In genomic region chr3:164524201-164524600, GRCh38 we compare ENCODE assay signal across 1 cellular context.
TF ChIP-seq lines count a peak whose summit lies in the region.

No MANE protein-coding gene starts in this region.

TF ChIP-seq in HepG2, 621 proteins besides CTCF, POLR2A, EP300 and RAD21 (continued from another document):
- TF ChIP-seq ARID5B (CRISPR knock-in tag; IDR thresholded peaks at IDR 0.05) (peak; percentile 85), MIXL1 (CRISPR knock-in tag; IDR thresholded peaks at IDR 0.05) (0 out of 2 replicates have a peak, but pooled peaks have one; percentile 21), MED1 (CRISPR knock-in tag; IDR thresholded peaks at IDR 0.05) (no peak), HNF4A (CRISPR knock-in tag; IDR thresholded peaks at IDR 0.05) (peak; percentile 80), SOX13 (IDR thresholded peaks at IDR 0.05) (no peak), SOX13 (CRISPR knock-in tag; conservative IDR thresholded peaks at IDR 0.05 in 1 of 2, IDR thresholded peaks at IDR 0.05 in 1 of 2) (peak in 1 of 2 experiments; percentile 34; a peak in 1 of 4 replicates), ZNF234 (CRISPR knock-in tag; conservative IDR thresholded peaks at IDR 0.05) (no peak), ZNF747 (CRISPR knock-in tag; IDR thresholded peaks at IDR 0.05; ENCODE audit: borderline replicate concordance) (no peak), SOX5 (CRISPR knock-in tag; IDR thresholded peaks at IDR 0.05; ENCODE audit: borderline replicate concordance) (peak; percentile 67; the same call in 1 of the 2 replicates), MEF2D (CRISPR knock-in tag; IDR thresholded peaks at IDR 0.05) (peak; percentile 46; the same call in 1 of the 2 replicates), BHLHE40 (IDR thresholded peaks at IDR 0.05; ENCODE audit: low read length) (peak; percentile 79), GATA4 (IDR thresholded peaks at IDR 0.05; ENCODE audit: borderline replicate concordance, low read depth) (no peak), SYNCRIP (IDR thresholded peaks at IDR 0.05; ENCODE audit: insufficient read depth, low read depth, low read length) (no peak), ETV6 (CRISPR knock-in tag; conservative IDR thresholded peaks at IDR 0.05) (no peak), E2F5 (CRISPR knock-in tag; conservative IDR thresholded peaks at IDR 0.05) (no peak), ZNF746 (CRISPR knock-in tag; IDR thresholded peaks at IDR 0.05) (no peak), TBX3 (IDR thresholded peaks at IDR 0.05; ENCODE audit: borderline replicate concordance) (peak; percentile 61; the same call in 1 of the 2 replicates), NBN (conservative IDR thresholded peaks at IDR 0.05) (no peak), FOXP1 (IDR thresholded peaks at IDR 0.05) (no peak), FOXP1 (CRISPR knock-in tag; IDR thresholded peaks at IDR 0.05) (peak; percentile 86), EZH2 (conservative IDR thresholded peaks at IDR 0.05; ENCODE audit: low read depth, low read length) (no peak), ZNF232 (CRISPR knock-in tag; IDR thresholded peaks at IDR 0.05; ENCODE audit: borderline replicate concordance) (no peak), LCORL (IDR thresholded peaks at IDR 0.05) (no peak), LCORL (CRISPR knock-in tag; IDR thresholded peaks at IDR 0.05) (peak; percentile 61), MYNN (CRISPR knock-in tag; IDR thresholded peaks at IDR 0.05; ENCODE audit: low read depth) (no peak), ZBTB20 (CRISPR knock-in tag; IDR thresholded peaks at IDR 0.05; ENCODE audit: borderline replicate concordance, low read depth) (peak; percentile 33; the same call in 1 of the 2 replicates), IRF2 (CRISPR knock-in tag; IDR thresholded peaks at IDR 0.05) (no peak), GABPA (IDR thresholded peaks at IDR 0.05; ENCODE audit: low read depth, low read length) (no peak), GABPA (CRISPR knock-in tag; IDR thresholded peaks at IDR 0.05; ENCODE audit: low read depth) (0 out of 2 replicates have a peak, but pooled peaks have one; percentile 19), ARID3A (IDR thresholded peaks at IDR 0.05; ENCODE audit: low read depth, low read length) (peak; percentile 18; the same call in 1 of the 2 replicates), ETS1 (CRISPR knock-in tag; IDR thresholded peaks at IDR 0.05) (no peak), FOXO1 (CRISPR knock-in tag; IDR thresholded peaks at IDR 0.05) (peak; percentile 42; the same call in 1 of the 2 replicates), FOXA3 (CRISPR knock-in tag; IDR thresholded peaks at IDR 0.05) (peak; percentile 60), ZGPAT (CRISPR knock-in tag; IDR thresholded peaks at IDR 0.05) (peak; percentile 41; the same call in 1 of the 2 replicates), ZBTB7B (CRISPR knock-in tag; IDR thresholded peaks at IDR 0.05) (no peak), TBX2 (CRISPR knock-in tag; IDR thresholded peaks at IDR 0.05; ENCODE audit: borderline replicate concordance) (peak; percentile 43; the same call in 1 of the 2 replicates), TFE3 (CRISPR knock-in tag; IDR thresholded peaks at IDR 0.05) (0 out of 2 replicates have a peak, but pooled peaks have one; percentile 60)
